In genomic region chr13:83024226-83024625, GRCh38 we compare ENCODE assay signal across 20 cellular contexts.
"Had no signal": no experiment of that assay in that cellular context is flagged by ENCODE, and none has a peak within 500 bp of the region (broad histone marks: within the 10 kb centered on the region; RNA-seq: fewer than 3 reads in every experiment).

No MANE protein-coding gene starts in this region.

- H3K4me1 Mint-ChIP-seq: immature natural killer cell, memory B cell, neural progenitor cell had no signal

- DNase-seq: dermis blood vessel endothelial cell; esophagus squamous epithelium; immature natural killer cell; kidney; left cardiac atrium; left ventricle myocardium inferior; lower lobe of right lung; nucleus accumbens; ovary; sigmoid colon; stimulated activated CD4-positive, alpha-beta T cell treated with anti-CD3 and anti-CD28 coated beads, Interleukin-2, amount 100 ng/mL, for 24 hours; stimulated activated naive CD4-positive, alpha-beta T cell; stomach; trophoblast cell had no signal

- H3K36me3 Mint-ChIP-seq: immature natural killer cell; memory B cell; mesothelial cell of epicardium; natural killer cell treated with Interleukin-12 subunit alpha and Interleukin-12 subunit beta and Interleukin-15 and Interleukin-18, amount 100 ng/mL, for 72 hours; neural progenitor cell had no signal

- H3K9me3 ChIP-seq: esophagus squamous epithelium, ovary, sigmoid colon, stomach had no signal

- H3K4me1 ChIP-seq: esophagus squamous epithelium, left ventricle myocardium inferior, lower lobe of right lung, neural progenitor cell, right atrium auricular region, stomach had no signal

- H3K4me3 ChIP-seq: esophagus squamous epithelium, left ventricle myocardium inferior, lower lobe of right lung, neural progenitor cell, ovary, right atrium auricular region, sigmoid colon, skin epidermis, stomach had no signal

- H3K9me3 Mint-ChIP-seq: neural progenitor cell had no signal

- H3K27ac ChIP-seq: esophagus squamous epithelium, left ventricle myocardium inferior, lower lobe of right lung, neural progenitor cell, ovary, right atrium auricular region, sigmoid colon, skin epidermis, stomach had no signal

- H3K9ac ChIP-seq: neural progenitor cell had no signal

- H3K4me3 Mint-ChIP-seq: immature natural killer cell; memory B cell; mesothelial cell of epicardium; natural killer cell treated with Interleukin-12 subunit alpha and Interleukin-12 subunit beta and Interleukin-15 and Interleukin-18, amount 100 ng/mL, for 72 hours; neural progenitor cell had no signal

- H3K27ac Mint-ChIP-seq: immature natural killer cell; memory B cell; mesothelial cell of epicardium; natural killer cell treated with Interleukin-12 subunit alpha and Interleukin-12 subunit beta and Interleukin-15 and Interleukin-18, amount 100 ng/mL, for 72 hours; neural progenitor cell had no signal

- H3K4me2 ChIP-seq: neural progenitor cell had no signal

- H3K27me3 ChIP-seq: esophagus squamous epithelium, neural progenitor cell, ovary, right atrium auricular region, sigmoid colon, stomach had no signal

- H2AFZ ChIP-seq: neural progenitor cell had no signal

- H3K36me3 ChIP-seq: esophagus squamous epithelium, left ventricle myocardium inferior, lower lobe of right lung, neural progenitor cell, ovary, right atrium auricular region, sigmoid colon, stomach had no signal

- H3K27me3 Mint-ChIP-seq: memory B cell; natural killer cell treated with Interleukin-12 subunit alpha and Interleukin-12 subunit beta and Interleukin-15 and Interleukin-18, amount 100 ng/mL, for 72 hours had no signal
